1 cellular context compared by ENCODE assay signal in the genomic region with DNA sequence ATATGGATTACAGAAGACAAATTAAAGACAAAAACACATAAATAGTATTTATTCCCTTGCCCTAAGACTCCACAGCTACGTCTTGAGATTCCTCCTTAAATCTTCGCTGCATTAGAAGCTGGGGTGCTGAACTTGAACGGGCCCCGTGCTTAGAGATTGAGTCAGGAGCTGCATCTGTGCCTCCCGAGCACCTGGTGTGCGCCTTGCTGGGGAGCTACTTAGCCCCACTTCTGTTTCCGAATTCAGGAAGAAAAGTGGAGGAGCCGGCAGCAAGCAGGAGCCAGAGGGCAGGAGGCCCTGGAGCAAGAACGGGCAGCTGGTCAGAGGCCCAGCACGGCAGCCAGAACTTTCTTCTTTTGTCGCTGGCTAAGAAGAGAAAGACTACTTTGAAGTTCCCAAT.
TF ChIP-seq lines count a peak whose summit lies in the region.

No MANE protein-coding gene starts in this region.

TF ChIP-seq in K562, 482 proteins besides CTCF, POLR2A, EP300 and RAD21 (continued from another document):
- TF ChIP-seq, protein P1, sequence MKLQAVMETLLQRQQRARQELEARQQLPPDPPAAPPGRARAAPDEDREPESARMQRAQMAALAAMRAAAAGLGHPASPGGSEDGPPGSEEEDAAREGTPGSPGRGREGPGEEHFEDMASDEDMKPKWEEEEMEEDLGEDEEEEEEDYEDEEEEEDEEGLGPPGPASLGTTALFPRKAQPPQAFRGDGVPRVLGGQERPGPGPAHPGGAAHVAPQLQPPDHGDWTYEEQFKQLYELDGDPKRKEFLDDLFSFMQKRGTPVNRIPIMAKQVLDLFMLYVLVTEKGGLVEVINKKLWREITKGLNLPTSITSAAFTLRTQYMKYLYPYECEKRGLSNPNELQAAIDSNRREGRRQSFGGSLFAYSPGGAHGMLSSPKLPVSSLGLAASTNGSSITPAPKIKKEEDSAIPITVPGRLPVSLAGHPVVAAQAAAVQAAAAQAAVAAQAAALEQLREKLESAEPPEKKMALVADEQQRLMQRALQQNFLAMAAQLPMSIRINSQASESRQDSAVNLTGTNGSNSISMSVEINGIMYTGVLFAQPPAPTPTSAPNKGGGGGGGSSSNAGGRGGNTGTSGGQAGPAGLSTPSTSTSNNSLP (IDR thresholded peaks at IDR 0.05; ENCODE audit: borderline replicate concordance, low read depth, low read length): no peak
- TF ChIP-seq, protein P2, sequence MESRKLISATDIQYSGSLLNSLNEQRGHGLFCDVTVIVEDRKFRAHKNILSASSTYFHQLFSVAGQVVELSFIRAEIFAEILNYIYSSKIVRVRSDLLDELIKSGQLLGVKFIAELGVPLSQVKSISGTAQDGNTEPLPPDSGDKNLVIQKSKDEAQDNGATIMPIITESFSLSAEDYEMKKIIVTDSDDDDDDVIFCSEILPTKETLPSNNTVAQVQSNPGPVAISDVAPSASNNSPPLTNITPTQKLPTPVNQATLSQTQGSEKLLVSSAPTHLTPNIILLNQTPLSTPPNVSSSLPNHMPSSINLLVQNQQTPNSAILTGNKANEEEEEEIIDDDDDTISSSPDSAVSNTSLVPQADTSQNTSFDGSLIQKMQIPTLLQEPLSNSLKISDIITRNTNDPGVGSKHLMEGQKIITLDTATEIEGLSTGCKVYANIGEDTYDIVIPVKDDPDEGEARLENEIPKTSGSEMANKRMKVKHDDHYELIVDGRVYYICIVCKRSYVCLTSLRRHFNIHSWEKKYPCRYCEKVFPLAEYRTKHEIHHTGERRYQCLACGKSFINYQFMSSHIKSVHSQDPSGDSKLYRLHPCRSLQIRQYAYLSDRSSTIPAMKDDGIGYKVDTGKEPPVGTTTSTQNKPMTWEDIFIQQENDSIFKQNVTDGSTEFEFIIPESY (CRISPR knock-in tag; IDR thresholded peaks at IDR 0.05): no peak
TF ChIP-seq in K562: peak in this region for 0.
